8 cellular contexts compared by ENCODE assay signal in the genomic region with DNA sequence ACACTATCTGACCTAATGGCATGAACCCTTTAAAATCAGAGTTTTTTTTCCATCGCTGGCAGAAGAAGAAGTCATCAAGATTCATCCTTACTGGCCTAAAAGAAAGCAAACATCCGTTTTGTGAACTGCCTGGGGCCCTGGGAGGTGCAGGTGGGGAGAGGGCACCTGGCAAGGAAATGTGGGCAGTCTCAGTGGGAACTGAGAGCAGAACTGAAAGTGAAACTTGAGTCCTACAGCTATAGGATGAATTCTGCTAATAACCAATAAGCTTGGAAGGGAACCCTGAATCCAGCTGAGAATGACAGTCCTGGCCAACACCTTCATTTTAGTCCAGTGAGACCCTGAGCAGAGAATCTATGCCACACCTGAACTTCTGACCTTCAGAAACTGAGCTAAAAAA.
DNase-seq lines count a peak whose midpoint lies in the region; ATAC-seq and TF ChIP-seq lines count a peak whose summit lies in the region.

No MANE protein-coding gene starts in this region.

- H3K4me3 Mint-ChIP-seq in activated naive CD8-positive, alpha-beta T cell, result peak overlapping the region; percentile 75
- H3K4me3 Mint-ChIP-seq in Caco-2 (ENCODE audit: unreplicated experiment), result no peak overlapping the region

- WGBS in neuronal stem cell (ENCODE audit: extremely low coverage in 2 of 2, insufficient read length in 2 of 2, insufficient replicate concordance in 1 of 2), 2 donors, result no CpG with 5 or more reads among the region's 2 CpGs
- WGBS in tibial nerve, 2 donors, result 59 to 71% methylated on average over 2 of the region's 2 CpGs

- no TSS peak for BruUV-seq in Caco-2 (replicated peaks; lab: Mats Ljungman, UMichigan)

- no peaks in the 10 kb centered on the region for H3K9me3 ChIP-seq in neuronal stem cell (replicated peaks in 1 of 2; ENCODE audit: control insufficient read depth in 2 of 2, insufficient read depth in 1 of 2, low read depth in 1 of 2, low read length in 2 of 2)
- H3K9me3 ChIP-seq in tibial nerve, result no peaks in the 10 kb centered on the region
- H3K9me3 ChIP-seq in Caco-2, result no peaks in the 10 kb centered on the region

- no peak overlapping the region for H2BK15ac ChIP-seq in neuronal stem cell (ENCODE audit: low read length)

- TF ChIP-seq POLR2A in tibial nerve (IDR thresholded peaks at IDR 0.05), result no peak

- H3K27ac ChIP-seq in neuronal stem cell (replicated peaks; ENCODE audit: low read length) (no peak overlapping the region), tibial nerve (no peak overlapping the region)

- no peak overlapping the region for H2AFZ ChIP-seq in neuronal stem cell (ENCODE audit: low read length)

- no peak overlapping the region for H3K14ac ChIP-seq in neuronal stem cell (ENCODE audit: low read length)

- H3K4me1 Mint-ChIP-seq in activated naive CD8-positive, alpha-beta T cell (ENCODE audit: low read depth), result peaks cover 28% of the 10 kb centered on the region
- H3K4me1 Mint-ChIP-seq in Caco-2 (ENCODE audit: low read depth, unreplicated experiment), result no peaks in the 10 kb centered on the region

- no peak overlapping the region for H2BK12ac ChIP-seq in neuronal stem cell (ENCODE audit: low read length)

- H3K18ac ChIP-seq in neuronal stem cell (ENCODE audit: low read length), result no peak overlapping the region

- H3K23ac ChIP-seq in neuronal stem cell (ENCODE audit: low read depth, low read length, poor library complexity), result no peak overlapping the region

- no peaks in the 10 kb centered on the region for H3K79me1 ChIP-seq in neuronal stem cell (ENCODE audit: low read depth, low read length)

- no peak overlapping the region for H2BK5ac ChIP-seq in neuronal stem cell (ENCODE audit: low read length)

- no peak overlapping the region for H2BK120ac ChIP-seq in neuronal stem cell (ENCODE audit: low read depth, low read length)

- ATAC-seq in GM19397 (IDR thresholded peaks at IDR 0.05; ENCODE audit: unreplicated experiment) (peak; percentile 98), HG03354 (IDR thresholded peaks at IDR 0.05; ENCODE audit: poor library complexity, severe bottlenecking, unreplicated experiment) (peak; percentile 99)

- no peak for TF ChIP-seq EP300 in tibial nerve (IDR thresholded peaks at IDR 0.05)

- H3K4me1 ChIP-seq in neuronal stem cell (ENCODE audit: control insufficient read depth in 2 of 2, insufficient read depth in 1 of 2, low read depth in 1 of 2, low read length in 2 of 2), result no peaks in the 10 kb centered on the region
- H3K4me1 ChIP-seq in tibial nerve, result no peaks in the 10 kb centered on the region
- H3K4me1 ChIP-seq in Caco-2, result no peaks in the 10 kb centered on the region

- H4K91ac ChIP-seq in neuronal stem cell (ENCODE audit: low read depth, low read length, poor library complexity), result no peak overlapping the region

- POLR2A ChIA-PET in Caco-2 (lab: Charles Lee), result no interaction called here

- no peak overlapping the region for H3K27ac Mint-ChIP-seq in activated naive CD8-positive, alpha-beta T cell
- H3K27ac Mint-ChIP-seq in Caco-2 (ENCODE audit: unreplicated experiment), result no peak overlapping the region

- no peak overlapping the region for H3K4ac ChIP-seq in neuronal stem cell (ENCODE audit: low read length)

- no peak overlapping the region for H2AK5ac ChIP-seq in neuronal stem cell (ENCODE audit: low read depth, low read length)

- no peaks in the 10 kb centered on the region for H3K27me3 ChIP-seq in neuronal stem cell (ENCODE audit: control insufficient read depth in 3 of 3, insufficient read depth in 3 of 3, low read depth in 1 of 3, low read length in 3 of 3)
- H3K27me3 ChIP-seq in tibial nerve, result no peaks in the 10 kb centered on the region
- no peaks in the 10 kb centered on the region for H3K27me3 ChIP-seq in Caco-2 (replicated peaks; ENCODE audit: control insufficient read depth, insufficient read depth, low read length)

- H3K36me3 Mint-ChIP-seq in activated naive CD8-positive, alpha-beta T cell, result no peaks in the 10 kb centered on the region
- no peaks in the 10 kb centered on the region for H3K36me3 Mint-ChIP-seq in Caco-2 (ENCODE audit: insufficient read depth, unreplicated experiment)

- TF ChIP-seq CTCF in tibial nerve (IDR thresholded peaks at IDR 0.05), result no peak
- TF ChIP-seq CTCF in Caco-2 (IDR thresholded peaks at IDR 0.05; ENCODE audit: insufficient read depth in 1 of 2, low read depth in 1 of 2, low read length in 1 of 2, severe bottlenecking in 1 of 2, unreplicated experiment in 1 of 2), result no peak

- intact Hi-C loops in Caco-2 (cut with micrococcal nuclease; ENCODE audit: unreplicated experiment), result no loop called here

- H4K8ac ChIP-seq in neuronal stem cell (ENCODE audit: low read depth, low read length), result no peak overlapping the region

- H3K4me3 ChIP-seq in neuronal stem cell (ENCODE audit: low read length in 2 of 2) (no peak overlapping the region), tibial nerve (no peak overlapping the region), Caco-2 (ENCODE audit: low read depth, low read length) (no peak overlapping the region)

- DNase-seq in EL (peak; percentile 25), neuronal stem cell (ENCODE audit: low spot score) (no peak), tibial nerve (ENCODE audit: low spot score in 2 of 2) (no peak), NCI-H1436 (lab: John Stamatoyannopoulos, UW) (no peak), Caco-2 (no peak)

- no peaks in the 10 kb centered on the region for H3K27me3 Mint-ChIP-seq in activated naive CD8-positive, alpha-beta T cell
- H3K27me3 Mint-ChIP-seq in Caco-2 (ENCODE audit: insufficient read depth, unreplicated experiment), result no peaks in the 10 kb centered on the region

- no peaks in the 10 kb centered on the region for H3K36me3 ChIP-seq in neuronal stem cell (replicated peaks in 1 of 2; ENCODE audit: control insufficient read depth in 2 of 2, insufficient read depth in 2 of 2, low read length in 2 of 2)
- no peaks in the 10 kb centered on the region for H3K36me3 ChIP-seq in tibial nerve
- H3K36me3 ChIP-seq in Caco-2 (ENCODE audit: control insufficient read depth, insufficient read depth, low read length), result no peaks in the 10 kb centered on the region

- H3K9ac ChIP-seq in neuronal stem cell (ENCODE audit: low read depth, low read length, poor library complexity), result no peak overlapping the region

- H3K4me2 ChIP-seq in neuronal stem cell (ENCODE audit: insufficient read depth, low read length, poor library complexity, severe bottlenecking), result no peak overlapping the region

- CTCF ChIA-PET in Caco-2 (lab: Charles Lee), result no interaction called here

- H3K9me3 Mint-ChIP-seq in activated naive CD8-positive, alpha-beta T cell (ENCODE audit: low read depth), result no peaks in the 10 kb centered on the region
- no peaks in the 10 kb centered on the region for H3K9me3 Mint-ChIP-seq in Caco-2 (ENCODE audit: unreplicated experiment)
